Comparison of ENCODE assay signal across 9 cellular contexts in the genomic region with DNA sequence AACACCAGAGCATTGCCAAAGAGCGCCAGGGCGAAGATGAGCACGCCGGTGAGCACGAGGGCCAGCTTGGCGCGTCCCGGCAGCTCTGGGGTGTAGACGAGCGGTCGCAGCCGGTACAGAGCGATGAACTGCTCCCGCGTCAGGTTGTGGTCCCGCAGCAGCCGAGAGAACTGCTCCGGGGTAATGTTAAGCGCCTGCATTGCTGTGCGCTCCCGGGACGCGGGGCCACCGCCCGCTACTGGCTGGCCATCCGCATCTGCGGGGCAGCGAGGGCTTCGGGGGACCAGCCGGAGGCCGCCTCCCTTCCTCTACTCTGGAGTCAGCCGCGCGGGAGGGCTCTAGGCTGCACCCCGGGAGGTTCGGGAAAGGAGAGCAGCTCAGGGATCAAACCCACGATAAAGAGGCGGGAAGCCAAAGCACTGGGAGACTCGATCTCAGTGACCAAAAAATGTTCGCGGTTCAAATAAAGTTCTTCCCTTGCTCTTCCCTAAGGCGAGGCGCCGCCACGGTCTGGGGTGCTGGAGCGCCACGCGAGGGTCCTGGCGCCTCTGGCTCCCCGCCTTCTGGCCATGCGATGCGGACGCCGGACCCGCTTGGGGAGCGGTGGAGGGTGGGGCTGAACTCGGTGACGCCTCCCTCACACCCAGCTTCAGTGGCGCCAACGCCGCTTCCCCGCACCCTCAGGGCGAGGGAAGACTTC. TPM values are rescaled to one million over a fixed set of nuclear protein-coding genes. Genes with fewer than 3 reads are reported as not detected.
A peak's percentile ranks its signal among the peaks of the same experiment; 100 is the strongest.
DNase-seq lines count a peak whose midpoint lies in the region; ATAC-seq and TF ChIP-seq lines count a peak whose summit lies in the region.
"Had no signal": no experiment of that assay in that cellular context is flagged by ENCODE, and none has a peak within 500 bp of the region (broad histone marks: within the 10 kb centered on the region; RNA-seq: fewer than 3 reads in every experiment).

QRFPR (minus strand) TSS at position 571 of the 700 bp plus-strand sequence; CDS start at position 200, 371 bp downstream.

- peak within 1 kb of the TSS; percentile 66 for H3K4me3 Mint-ChIP-seq in chondrocyte (ENCODE audit: unreplicated experiment)

- no peak within 1 kb of the TSS for H2AFZ ChIP-seq in mesenchymal stem cell (ENCODE audit: low read depth, low read length)

- peak within 1 kb of the TSS; percentile 56 to 74 for H3K4me3 ChIP-seq in mesenchymal stem cell (ENCODE audit: insufficient read depth in 1 of 2, low read depth in 1 of 2, low read length in 2 of 2)
- H3K4me3 ChIP-seq: right lobe of liver had no signal

- no peak within 1 kb of the TSS for H3K18ac ChIP-seq in mesenchymal stem cell (ENCODE audit: low read depth in 1 of 2, low read length in 2 of 2)

- peak within 1 kb of the TSS in 1 of 2 experiments; percentile 36 for H3K14ac ChIP-seq in mesenchymal stem cell (ENCODE audit: low read length in 2 of 2)

- no peak within 1 kb of the TSS for H3K4ac ChIP-seq in mesenchymal stem cell (ENCODE audit: low read depth in 1 of 2, low read length in 2 of 2)

- WGBS in mesenchymal stem cell, result under 1% methylated on average over 51 of the region's 63 CpGs

- H3K9me3 ChIP-seq in mesenchymal stem cell (ENCODE audit: control insufficient read depth, low read length), result no peaks in the 10 kb centered on the region
- H3K9me3 ChIP-seq: right lobe of liver had no signal

- H3K4me1 Mint-ChIP-seq in chondrocyte (ENCODE audit: low read depth), result peaks cover 15% of the 10 kb centered on the region

- H4K91ac ChIP-seq in mesenchymal stem cell (ENCODE audit: low read length), result no peak within 1 kb of the TSS

- no peak within 1 kb of the TSS for H2AK5ac ChIP-seq in mesenchymal stem cell (ENCODE audit: low read length, severe bottlenecking)

- peak within 1 kb of the TSS; percentile 89 for H3K4me2 ChIP-seq in mesenchymal stem cell (ENCODE audit: low read length, poor library complexity, severe bottlenecking)

- no peak within 1 kb of the TSS for H3K27ac ChIP-seq in mesenchymal stem cell (ENCODE audit: low read length, poor library complexity, severe bottlenecking)
- H3K27ac ChIP-seq: right lobe of liver had no signal

- H3K27me3 ChIP-seq in mesenchymal stem cell (ENCODE audit: control insufficient read depth in 1 of 2, insufficient read depth in 1 of 2, low read length in 2 of 2), result peaks cover 7 to 60% of the 10 kb centered on the region in 2 experiments

- no peaks in the 10 kb centered on the region for H3K9me3 Mint-ChIP-seq in chondrocyte (ENCODE audit: low read depth)

- H3K9ac ChIP-seq in mesenchymal stem cell (ENCODE audit: low read length), result no peak within 1 kb of the TSS

- H2BK15ac ChIP-seq in mesenchymal stem cell (ENCODE audit: low read depth, poor library complexity, severe bottlenecking), result no peak within 1 kb of the TSS

- no peaks in the 10 kb centered on the region for H3K36me3 ChIP-seq in mesenchymal stem cell (ENCODE audit: control insufficient read depth in 1 of 2, insufficient read depth in 2 of 2, low read depth in 1 of 2, low read length in 2 of 2)
- H3K36me3 ChIP-seq: right lobe of liver had no signal

- no peak within 1 kb of the TSS for H4K8ac ChIP-seq in mesenchymal stem cell (ENCODE audit: low read length)

- H2BK12ac ChIP-seq in mesenchymal stem cell (ENCODE audit: low read length in 2 of 2), result no peak within 1 kb of the TSS

- no peak within 1 kb of the TSS for H2BK120ac ChIP-seq in mesenchymal stem cell (ENCODE audit: low read depth, low read length)

- peaks cover 2% of the 10 kb centered on the region for H3K36me3 Mint-ChIP-seq in chondrocyte (ENCODE audit: low read depth)

- ATAC-seq in GM21381 (IDR thresholded peaks at IDR 0.05; ENCODE audit: unreplicated experiment), result no peak

- H2BK5ac ChIP-seq in mesenchymal stem cell (ENCODE audit: low read depth, low read length, poor library complexity, severe bottlenecking), result no peak within 1 kb of the TSS

- peaks cover 59% of the 10 kb centered on the region for H3K27me3 Mint-ChIP-seq in chondrocyte (ENCODE audit: low read depth)

- no peak for TF ChIP-seq CTCF in chondrocyte (IDR thresholded peaks at IDR 0.05)

- peaks cover 10% of the 10 kb centered on the region for H3K4me1 ChIP-seq in mesenchymal stem cell (ENCODE audit: control insufficient read depth, insufficient read depth, low read depth, low read length)
- H3K4me1 ChIP-seq: right lobe of liver had no signal

- DNase-seq in stimulated activated CD4-positive, alpha-beta T cell treated with anti-CD3 and anti-CD28 coated beads, Interleukin-4, amount 100 ng/mL, for 48 hours (ENCODE audit: low read depth in 2 of 2), result peak; percentile 2 to 11
- no peak for DNase-seq in stimulated activated CD4-positive, alpha-beta T cell treated with anti-CD3 and anti-CD28 coated beads, Interleukin-4, amount 100 ng/mL, for 24 hours
- DNase-seq in chondrocyte (ENCODE audit: low spot score) (no peak), mesenchymal stem cell (peak; percentile 9), OCI-M2 (lab: John Stamatoyannopoulos, UW; ENCODE audit: unreplicated experiment) (no peak), NCI-H82 treated with DMSO at 0.1 percent for 48 hours (lab: John Stamatoyannopoulos, UW; ENCODE audit: unreplicated experiment) (no peak), DMS153 (lab: John Stamatoyannopoulos, UW) (no peak)
- DNase-seq: right lobe of liver had no signal

- H3K23ac ChIP-seq in mesenchymal stem cell (ENCODE audit: low read length in 2 of 2), result peak within 1 kb of the TSS in 1 of 2 experiments; percentile 96

- H3K27ac Mint-ChIP-seq in chondrocyte (ENCODE audit: unreplicated experiment), result no peak within 1 kb of the TSS

- no peaks in the 10 kb centered on the region for H3K79me1 ChIP-seq in mesenchymal stem cell (replicated peaks; ENCODE audit: low read length, poor library complexity, severe bottlenecking)

RNA-seq across cellular contexts. Expression of gene QRFPR, which starts in this region (rescaled TPM):
- total RNA-seq in chondrocyte, result not detected in 3 replicates
- polyA plus RNA-seq in mesenchymal stem cell (2013, experiment 1 of 2), result not detected
- polyA plus RNA-seq in mesenchymal stem cell (2013, experiment 2 of 2), result not detected
- total RNA-seq: right lobe of liver had no signal

Comparison
In these comparisons a context has a peak if more than half of its experiments do, and no peak if none do; other contexts are left out.
1. DNase-seq: peak in stimulated activated CD4-positive, alpha-beta T cell treated with anti-CD3 and anti-CD28 coated beads, Interleukin-4, amount 100 ng/mL, for 48 hours (2 of 2) and mesenchymal stem cell (single experiment); none in stimulated activated CD4-positive, alpha-beta T cell treated with anti-CD3 and anti-CD28 coated beads, Interleukin-4, amount 100 ng/mL, for 24 hours (single experiment), chondrocyte (single experiment), OCI-M2 (single experiment), NCI-H82 treated with DMSO at 0.1 percent for 48 hours (single experiment) and DMS153 (single experiment).